1 cellular context compared by ENCODE assay signal in genomic region chr10:1211844-1212570, GRCh38.
TF ChIP-seq lines count a peak whose summit lies in the region.

No MANE protein-coding gene starts in this region.

TF ChIP-seq in HCT116, 20 proteins besides CTCF, POLR2A, EP300 and RAD21 (continued from another document):
- TF ChIP-seq MAX (IDR thresholded peaks at IDR 0.05) (no peak), SRF (IDR thresholded peaks at IDR 0.05; ENCODE audit: low read depth) (no peak)
- TF ChIP-seq, protein P1, sequence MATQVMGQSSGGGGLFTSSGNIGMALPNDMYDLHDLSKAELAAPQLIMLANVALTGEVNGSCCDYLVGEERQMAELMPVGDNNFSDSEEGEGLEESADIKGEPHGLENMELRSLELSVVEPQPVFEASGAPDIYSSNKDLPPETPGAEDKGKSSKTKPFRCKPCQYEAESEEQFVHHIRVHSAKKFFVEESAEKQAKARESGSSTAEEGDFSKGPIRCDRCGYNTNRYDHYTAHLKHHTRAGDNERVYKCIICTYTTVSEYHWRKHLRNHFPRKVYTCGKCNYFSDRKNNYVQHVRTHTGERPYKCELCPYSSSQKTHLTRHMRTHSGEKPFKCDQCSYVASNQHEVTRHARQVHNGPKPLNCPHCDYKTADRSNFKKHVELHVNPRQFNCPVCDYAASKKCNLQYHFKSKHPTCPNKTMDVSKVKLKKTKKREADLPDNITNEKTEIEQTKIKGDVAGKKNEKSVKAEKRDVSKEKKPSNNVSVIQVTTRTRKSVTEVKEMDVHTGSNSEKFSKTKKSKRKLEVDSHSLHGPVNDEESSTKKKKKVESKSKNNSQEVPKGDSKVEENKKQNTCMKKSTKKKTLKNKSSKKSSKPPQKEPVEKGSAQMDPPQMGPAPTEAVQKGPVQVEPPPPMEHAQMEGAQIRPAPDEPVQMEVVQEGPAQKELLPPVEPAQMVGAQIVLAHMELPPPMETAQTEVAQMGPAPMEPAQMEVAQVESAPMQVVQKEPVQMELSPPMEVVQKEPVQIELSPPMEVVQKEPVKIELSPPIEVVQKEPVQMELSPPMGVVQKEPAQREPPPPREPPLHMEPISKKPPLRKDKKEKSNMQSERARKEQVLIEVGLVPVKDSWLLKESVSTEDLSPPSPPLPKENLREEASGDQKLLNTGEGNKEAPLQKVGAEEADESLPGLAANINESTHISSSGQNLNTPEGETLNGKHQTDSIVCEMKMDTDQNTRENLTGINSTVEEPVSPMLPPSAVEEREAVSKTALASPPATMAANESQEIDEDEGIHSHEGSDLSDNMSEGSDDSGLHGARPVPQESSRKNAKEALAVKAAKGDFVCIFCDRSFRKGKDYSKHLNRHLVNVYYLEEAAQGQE (IDR thresholded peaks at IDR 0.05; ENCODE audit: low read depth) = no peak
